ENCODE assay signal across 2 cellular contexts in genomic region chr1:225541383-225541782, GRCh38.
A peak's percentile ranks its signal among the peaks of the same experiment; 100 is the strongest.
TF ChIP-seq lines count a peak whose summit lies in the region.

No MANE protein-coding gene starts in this region.

TF ChIP-seq in GM23338, 12 proteins besides CTCF, POLR2A, EP300 and RAD21 (continued from another document):
- TF ChIP-seq, protein P1, sequence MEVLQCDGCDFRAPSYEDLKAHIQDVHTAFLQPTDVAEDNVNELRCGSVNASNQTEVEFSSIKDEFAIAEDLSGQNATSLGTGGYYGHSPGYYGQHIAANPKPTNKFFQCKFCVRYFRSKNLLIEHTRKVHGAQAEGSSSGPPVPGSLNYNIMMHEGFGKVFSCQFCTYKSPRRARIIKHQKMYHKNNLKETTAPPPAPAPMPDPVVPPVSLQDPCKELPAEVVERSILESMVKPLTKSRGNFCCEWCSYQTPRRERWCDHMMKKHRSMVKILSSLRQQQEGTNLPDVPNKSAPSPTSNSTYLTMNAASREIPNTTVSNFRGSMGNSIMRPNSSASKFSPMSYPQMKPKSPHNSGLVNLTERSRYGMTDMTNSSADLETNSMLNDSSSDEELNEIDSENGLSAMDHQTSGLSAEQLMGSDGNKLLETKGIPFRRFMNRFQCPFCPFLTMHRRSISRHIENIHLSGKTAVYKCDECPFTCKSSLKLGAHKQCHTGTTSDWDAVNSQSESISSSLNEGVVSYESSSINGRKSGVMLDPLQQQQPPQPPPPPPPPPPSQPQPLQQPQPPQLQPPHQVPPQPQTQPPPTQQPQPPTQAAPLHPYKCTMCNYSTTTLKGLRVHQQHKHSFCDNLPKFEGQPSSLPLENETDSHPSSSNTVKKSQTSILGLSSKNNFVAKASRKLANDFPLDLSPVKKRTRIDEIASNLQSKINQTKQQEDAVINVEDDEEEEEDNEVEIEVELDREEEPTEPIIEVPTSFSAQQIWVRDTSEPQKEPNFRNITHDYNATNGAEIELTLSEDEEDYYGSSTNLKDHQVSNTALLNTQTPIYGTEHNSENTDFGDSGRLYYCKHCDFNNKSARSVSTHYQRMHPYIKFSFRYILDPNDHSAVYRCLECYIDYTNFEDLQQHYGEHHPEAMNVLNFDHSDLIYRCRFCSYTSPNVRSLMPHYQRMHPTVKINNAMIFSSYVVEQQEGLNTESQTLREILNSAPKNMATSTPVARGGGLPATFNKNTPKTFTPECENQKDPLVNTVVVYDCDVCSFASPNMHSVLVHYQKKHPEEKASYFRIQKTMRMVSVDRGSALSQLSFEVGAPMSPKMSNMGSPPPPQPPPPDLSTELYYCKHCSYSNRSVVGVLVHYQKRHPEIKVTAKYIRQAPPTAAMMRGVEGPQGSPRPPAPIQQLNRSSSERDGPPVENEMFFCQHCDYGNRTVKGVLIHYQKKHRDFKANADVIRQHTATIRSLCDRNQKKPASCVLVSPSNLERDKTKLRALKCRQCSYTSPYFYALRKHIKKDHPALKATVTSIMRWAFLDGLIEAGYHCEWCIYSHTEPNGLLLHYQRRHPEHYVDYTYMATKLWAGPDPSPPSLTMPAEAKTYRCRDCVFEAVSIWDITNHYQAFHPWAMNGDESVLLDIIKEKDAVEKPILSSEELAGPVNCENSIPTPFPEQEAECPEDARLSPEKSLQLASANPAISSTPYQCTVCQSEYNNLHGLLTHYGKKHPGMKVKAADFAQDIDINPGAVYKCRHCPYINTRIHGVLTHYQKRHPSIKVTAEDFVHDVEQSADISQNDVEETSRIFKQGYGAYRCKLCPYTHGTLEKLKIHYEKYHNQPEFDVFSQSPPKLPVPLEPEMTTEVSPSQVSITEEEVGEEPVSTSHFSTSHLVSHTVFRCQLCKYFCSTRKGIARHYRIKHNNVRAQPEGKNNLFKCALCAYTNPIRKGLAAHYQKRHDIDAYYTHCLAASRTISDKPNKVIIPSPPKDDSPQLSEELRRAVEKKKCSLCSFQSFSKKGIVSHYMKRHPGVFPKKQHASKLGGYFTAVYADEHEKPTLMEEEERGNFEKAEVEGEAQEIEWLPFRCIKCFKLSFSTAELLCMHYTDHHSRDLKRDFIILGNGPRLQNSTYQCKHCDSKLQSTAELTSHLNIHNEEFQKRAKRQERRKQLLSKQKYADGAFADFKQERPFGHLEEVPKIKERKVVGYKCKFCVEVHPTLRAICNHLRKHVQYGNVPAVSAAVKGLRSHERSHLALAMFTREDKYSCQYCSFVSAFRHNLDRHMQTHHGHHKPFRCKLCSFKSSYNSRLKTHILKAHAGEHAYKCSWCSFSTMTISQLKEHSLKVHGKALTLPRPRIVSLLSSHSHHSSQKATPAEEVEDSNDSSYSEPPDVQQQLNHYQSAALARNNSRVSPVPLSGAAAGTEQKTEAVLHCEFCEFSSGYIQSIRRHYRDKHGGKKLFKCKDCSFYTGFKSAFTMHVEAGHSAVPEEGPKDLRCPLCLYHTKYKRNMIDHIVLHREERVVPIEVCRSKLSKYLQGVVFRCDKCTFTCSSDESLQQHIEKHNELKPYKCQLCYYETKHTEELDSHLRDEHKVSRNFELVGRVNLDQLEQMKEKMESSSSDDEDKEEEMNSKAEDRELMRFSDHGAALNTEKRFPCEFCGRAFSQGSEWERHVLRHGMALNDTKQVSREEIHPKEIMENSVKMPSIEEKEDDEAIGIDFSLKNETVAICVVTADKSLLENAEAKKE (CRISPR knock-in tag; IDR thresholded peaks at IDR 0.05): no peak
- TF ChIP-seq REST (IDR thresholded peaks at IDR 0.05; ENCODE audit: unreplicated experiment): no peak
- no peak for TF ChIP-seq NANOG (IDR thresholded peaks at IDR 0.05; ENCODE audit: borderline replicate concordance)
- no peak for TF ChIP-seq POLR2AphosphoS5 (IDR thresholded peaks at IDR 0.05; ENCODE audit: low read depth)
- no peak for TF ChIP-seq EZH2phosphoT487 (IDR thresholded peaks at IDR 0.05; ENCODE audit: unreplicated experiment)
TF ChIP-seq in GM23338: peak in this region for 0.

TF ChIP-seq in SK-N-SH, 30 proteins besides CTCF, POLR2A, EP300 and RAD21:
- TF ChIP-seq, protein P2, sequence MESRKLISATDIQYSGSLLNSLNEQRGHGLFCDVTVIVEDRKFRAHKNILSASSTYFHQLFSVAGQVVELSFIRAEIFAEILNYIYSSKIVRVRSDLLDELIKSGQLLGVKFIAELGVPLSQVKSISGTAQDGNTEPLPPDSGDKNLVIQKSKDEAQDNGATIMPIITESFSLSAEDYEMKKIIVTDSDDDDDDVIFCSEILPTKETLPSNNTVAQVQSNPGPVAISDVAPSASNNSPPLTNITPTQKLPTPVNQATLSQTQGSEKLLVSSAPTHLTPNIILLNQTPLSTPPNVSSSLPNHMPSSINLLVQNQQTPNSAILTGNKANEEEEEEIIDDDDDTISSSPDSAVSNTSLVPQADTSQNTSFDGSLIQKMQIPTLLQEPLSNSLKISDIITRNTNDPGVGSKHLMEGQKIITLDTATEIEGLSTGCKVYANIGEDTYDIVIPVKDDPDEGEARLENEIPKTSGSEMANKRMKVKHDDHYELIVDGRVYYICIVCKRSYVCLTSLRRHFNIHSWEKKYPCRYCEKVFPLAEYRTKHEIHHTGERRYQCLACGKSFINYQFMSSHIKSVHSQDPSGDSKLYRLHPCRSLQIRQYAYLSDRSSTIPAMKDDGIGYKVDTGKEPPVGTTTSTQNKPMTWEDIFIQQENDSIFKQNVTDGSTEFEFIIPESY (IDR thresholded peaks at IDR 0.05; ENCODE audit: borderline replicate concordance, low read depth): no peak
- TF ChIP-seq ELF1 (IDR thresholded peaks at IDR 0.05) (no peak), MEF2A (IDR thresholded peaks at IDR 0.05; ENCODE audit: borderline replicate concordance, low read depth) (no peak), FOXJ3 (CRISPR knock-in tag; IDR thresholded peaks at IDR 0.05) (no peak), PBX3 (IDR thresholded peaks at IDR 0.05) (peak; percentile 48), SMC3 (IDR thresholded peaks at IDR 0.05; ENCODE audit: low read depth, low read length) (no peak), JUND (IDR thresholded peaks at IDR 0.05) (no peak), FOSL2 (IDR thresholded peaks at IDR 0.05; ENCODE audit: borderline replicate concordance, low read depth) (no peak), NFIC (IDR thresholded peaks at IDR 0.05; ENCODE audit: borderline replicate concordance) (no peak), GABPA (IDR thresholded peaks at IDR 0.05; ENCODE audit: low read depth) (no peak), TCF12 (IDR thresholded peaks at IDR 0.05) (peak; percentile 71; the same call in 1 of the 2 replicates), MXI1 (IDR thresholded peaks at IDR 0.05; ENCODE audit: low read depth, low read length) (no peak), GATA2 (CRISPR knock-in tag; IDR thresholded peaks at IDR 0.05) (no peak), NRF1 (IDR thresholded peaks at IDR 0.05; ENCODE audit: low read depth, low read length) (no peak), TAF1 (IDR thresholded peaks at IDR 0.05; ENCODE audit: borderline replicate concordance, low read depth, low read length) (no peak), USF1 (IDR thresholded peaks at IDR 0.05; ENCODE audit: borderline replicate concordance, low read depth) (no peak), REST (IDR thresholded peaks at IDR 0.05; ENCODE audit: low read depth, low read length) (no peak)
